In genomic region chr16:55915116-55915827, GRCh38 we compare ENCODE assay signal across 23 cellular contexts. TPM values are rescaled to one million over a fixed set of nuclear protein-coding genes. Genes with fewer than 3 reads are reported as not detected.
"Had no signal": no experiment of that assay in that cellular context is flagged by ENCODE, and none has a peak within 500 bp of the region (broad histone marks: within the 10 kb centered on the region; RNA-seq: fewer than 3 reads in every experiment).

No MANE protein-coding gene starts in this region.

- H3K9me3 ChIP-seq: mucosa of descending colon, testis had no signal

- H3K36me3 Mint-ChIP-seq: activated naive CD4-positive, alpha-beta T cell treated with anti-CD3 and anti-CD28 coated beads, Interleukin-2, amount 50 U/mL, for 24 hours; stimulated activated memory B cell treated with anti-CD40 and anti-IgM and Interleukin-4, amounts not matched to agents 10 μg/mL and 1 μg/mL and 100 μg/mL, for 72 hours; type B pancreatic cell; WTC11 had no signal

- DNase-seq: activated gamma-delta T cell treated with Interleukin-2 at 50 U/mL for 16 hours; activated T-cell treated with anti-CD3 and anti-CD28 coated beads, Interleukin-2, amount 50 U/mL, for 1 hour; brain microvascular endothelial cell; effector memory CD8-positive, alpha-beta T cell; left cardiac atrium; mucosa of descending colon; sigmoid colon; stimulated activated CD4-positive, alpha-beta T cell treated with anti-CD3 and anti-CD28 coated beads, Interleukin-15, amount 100 ng/mL, for 24 hours; T-helper 9 cell; testis had no signal

- H3K4me1 Mint-ChIP-seq: activated naive CD4-positive, alpha-beta T cell treated with anti-CD3 and anti-CD28 coated beads, Interleukin-2, amount 50 U/mL, for 24 hours; memory B cell; stimulated activated memory B cell treated with anti-CD40 and anti-IgM and Interleukin-4, amounts not matched to agents 10 μg/mL and 1 μg/mL and 100 μg/mL, for 72 hours had no signal

- H3K27ac Mint-ChIP-seq: activated naive CD4-positive, alpha-beta T cell treated with anti-CD3 and anti-CD28 coated beads, Interleukin-2, amount 50 U/mL, for 24 hours; effector memory CD8-positive, alpha-beta T cell; memory B cell; stimulated activated memory B cell treated with anti-CD40 and anti-IgM and Interleukin-4, amounts not matched to agents 10 μg/mL and 1 μg/mL and 100 μg/mL, for 72 hours; type B pancreatic cell; WTC11 had no signal

- H3K27me3 ChIP-seq: brain microvascular endothelial cell, testis, vagina had no signal

- H3K4me2 ChIP-seq: smooth muscle cell had no signal

- H3K27ac ChIP-seq: brain microvascular endothelial cell, sigmoid colon, testis, vagina had no signal

- H3K36me3 ChIP-seq: brain microvascular endothelial cell, sigmoid colon, vagina had no signal

- ATAC-seq: effector memory CD8-positive, alpha-beta T cell; esophagus mucosa; mucosa of descending colon; stimulated activated memory B cell treated with anti-CD40 and anti-IgM and Interleukin-4, amounts not matched to agents 10 μg/mL and 1 μg/mL and 100 μg/mL, for 72 hours; WTC11 had no signal

- H3K4me3 Mint-ChIP-seq: activated naive CD4-positive, alpha-beta T cell treated with anti-CD3 and anti-CD28 coated beads, Interleukin-2, amount 50 U/mL, for 24 hours; effector memory CD8-positive, alpha-beta T cell; memory B cell; stimulated activated memory B cell treated with anti-CD40 and anti-IgM and Interleukin-4, amounts not matched to agents 10 μg/mL and 1 μg/mL and 100 μg/mL, for 72 hours; type B pancreatic cell; WTC11 had no signal

- H3K9me3 Mint-ChIP-seq: type B pancreatic cell had no signal

- H3K4me3 ChIP-seq: mucosa of descending colon, sigmoid colon, smooth muscle cell, testis, vagina had no signal

- H3K4me1 ChIP-seq: sigmoid colon, testis had no signal

RNA-seq across cellular contexts. Expression of gene CES5A, which starts 40.1 kb away (rescaled TPM):
- total RNA-seq: dermis microvascular lymphatic vessel endothelial cell, endothelial cell of umbilical vein, esophagus mucosa, mucosa of descending colon, omental fat pad, posterior vena cava, renal cortical epithelial cell, sigmoid colon, smooth muscle cell, vagina, WTC11 had no signal
